Comparison of ENCODE assay signal across 8 cellular contexts in the genomic region with DNA sequence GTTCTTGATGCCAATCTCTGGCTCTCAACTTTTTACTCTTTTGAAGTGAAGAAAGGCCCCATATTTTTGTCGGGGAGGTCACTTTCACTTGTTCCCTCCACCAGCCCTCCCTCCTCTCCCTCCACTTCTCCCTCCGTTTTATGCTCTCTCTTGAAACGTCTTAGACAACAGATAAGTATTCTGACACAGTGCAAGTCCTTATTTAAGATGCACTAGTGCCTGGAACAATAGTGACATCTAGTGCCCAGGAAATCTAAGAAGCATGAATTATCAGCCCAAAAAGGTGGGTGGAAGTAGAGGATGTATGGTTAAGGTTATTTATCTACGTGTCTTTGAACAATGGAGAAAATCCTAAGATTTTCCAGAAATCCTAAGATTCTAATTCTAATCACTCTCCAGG. TPM values are rescaled to one million over a fixed set of nuclear protein-coding genes. Genes with fewer than 3 reads are reported as not detected.
DNase-seq lines count a peak whose midpoint lies in the region; ATAC-seq, FAIRE-seq and TF ChIP-seq lines count a peak whose summit lies in the region.

No MANE protein-coding gene starts in this region.

- H3K79me2 ChIP-seq in HepG2 (ENCODE audit: insufficient read depth, low read length) = no peaks in the 10 kb centered on the region

- peak; percentile 88 for ATAC-seq in central memory CD8-positive, alpha-beta T cell (replicated peaks; ENCODE audit: extremely low read depth, poor library complexity, severe bottlenecking)
- ATAC-seq in HepG2 = peak; percentile 68
- ATAC-seq in GM18858 (IDR thresholded peaks at IDR 0.05; ENCODE audit: unreplicated experiment) = no peak
- ATAC-seq in GM18502 (IDR thresholded peaks at IDR 0.05; ENCODE audit: poor library complexity, unreplicated experiment) = no peak

- DNase-seq in BJ (ENCODE audit: low read depth) (no peak), NCI-H526 treated with DMSO at 0.1 percent for 48 hours (lab: John Stamatoyannopoulos, UW) (peak; percentile 10), HepG2 (ENCODE audit: low spot score) (peak; percentile 53), vagina (ENCODE audit: extremely low spot score in 2 of 2) (no peak)
- peak in 1 of 2 donors; percentile 21 for DNase-seq in central memory CD8-positive, alpha-beta T cell (ENCODE audit: low spot score in 2 of 2)

- no peak overlapping the region for H3K4me3 ChIP-seq in BJ (ENCODE audit: low read depth, low read length)
- H3K4me3 ChIP-seq in HepG2 (replicated peaks in 1 of 3; ENCODE audit: insufficient read depth in 1 of 3, low read depth in 2 of 3, low read length in 3 of 3) = no peak overlapping the region
- no peak overlapping the region for H3K4me3 ChIP-seq in vagina

- H3K9me3 Mint-ChIP-seq in central memory CD8-positive, alpha-beta T cell = no peaks in the 10 kb centered on the region

- peaks cover 9% of the 10 kb centered on the region for H3K4me1 ChIP-seq in HepG2 (ENCODE audit: insufficient read depth, low read length)
- peaks cover 21% of the 10 kb centered on the region for H3K4me1 ChIP-seq in vagina

- intact Hi-C loops in HepG2 (cut with micrococcal nuclease; ENCODE audit: unreplicated experiment) = loop anchor here (2.0 kb wide), 2 partner anchors 75 to 83 kb away; a partner anchor contains a TSS
- intact Hi-C loops in vagina (cut with DNase I) = loop anchor here (5.0 kb wide), 1 partner anchor 76 kb away; a partner anchor contains a TSS

- POLR2A ChIA-PET in BJ (lab: Charles Lee) = no interaction called here
- POLR2A ChIA-PET in HepG2 (lab: Yijun Ruan, JAX) = no interaction called here

- H3K27ac ChIP-seq in HepG2 (ENCODE audit: extremely low read length, insufficient read depth, low read length) = no peak overlapping the region
- H3K27ac ChIP-seq in vagina = peak overlapping the region; percentile 33

- H3K9me3 ChIP-seq in HepG2 (ENCODE audit: low read length) (no peaks in the 10 kb centered on the region), vagina (no peaks in the 10 kb centered on the region)

- no peaks in the 10 kb centered on the region for H3K27me3 ChIP-seq in BJ (ENCODE audit: control insufficient read depth, insufficient read depth, low read length)
- H3K27me3 ChIP-seq in HepG2 (ENCODE audit: control insufficient read depth in 1 of 2, insufficient read depth in 2 of 2, low read length in 2 of 2) = no peaks in the 10 kb centered on the region
- H3K27me3 ChIP-seq in vagina = no peaks in the 10 kb centered on the region

- peak; percentile 63 for FAIRE-seq in HepG2 (lab: Jason Lieb, UNC)

- in situ Hi-C loops in HepG2 (cut with HindIII; ENCODE audit: extremely low pct_ligation_motif_present, low pct_unique_long_range_greater_than_20kb) = loop anchor here (5.0 kb wide), 1 partner anchor 76 kb away; a partner anchor contains a TSS

- H3K36me3 Mint-ChIP-seq in central memory CD8-positive, alpha-beta T cell (ENCODE audit: insufficient read depth) = peaks cover 54% of the 10 kb centered on the region

- H4K20me1 ChIP-seq in HepG2 (ENCODE audit: insufficient read depth, low read length) = no peaks in the 10 kb centered on the region

- H2AFZ ChIP-seq in HepG2 (ENCODE audit: low read length) = no peak overlapping the region

- TF ChIP-seq RAD21 in HepG2 (CRISPR knock-in tag; IDR thresholded peaks at IDR 0.05) = peak; percentile 49; the same call in 1 of the 2 replicates

- TF ChIP-seq CTCF in BJ (IDR thresholded peaks at IDR 0.05; ENCODE audit: insufficient read depth, low read depth, low read length) (peak; percentile 77), GM12872 (IDR thresholded peaks at IDR 0.05; ENCODE audit: insufficient read depth, low read depth, low read length) (peak; percentile 40; the same call in 1 of the 3 replicates), HepG2 (CRISPR knock-in tag; IDR thresholded peaks at IDR 0.05) (peak; percentile 77), vagina (IDR thresholded peaks at IDR 0.05) (peak in 2 of 3 experiments; percentile 45 to 51)

- H3K27ac Mint-ChIP-seq in central memory CD8-positive, alpha-beta T cell (ENCODE audit: low read depth) = no peak overlapping the region

- 80% methylated on average over 4 of the region's 4 CpGs for WGBS in HepG2 (ENCODE audit: low lambda C conversion rate)

- TF ChIP-seq EP300 in HepG2 (IDR thresholded peaks at IDR 0.05; ENCODE audit: low read depth in 2 of 2, low read length in 2 of 2) = no peak
- no peak for TF ChIP-seq EP300 in HepG2 (CRISPR knock-in tag; IDR thresholded peaks at IDR 0.05; ENCODE audit: borderline replicate concordance)

- H3K4me1 Mint-ChIP-seq in central memory CD8-positive, alpha-beta T cell = no peaks in the 10 kb centered on the region

- TF ChIP-seq POLR2A in HepG2 (IDR thresholded peaks at IDR 0.05; ENCODE audit: insufficient read depth in 1 of 2, low read depth in 2 of 2, low read length in 2 of 2) (no peak), vagina (IDR thresholded peaks at IDR 0.05) (no peak)

- H3K9ac ChIP-seq in HepG2 (ENCODE audit: insufficient read depth, low read depth, low read length) = no peak overlapping the region

- no peak overlapping the region for H3K4me3 Mint-ChIP-seq in central memory CD8-positive, alpha-beta T cell

- no TSS peak for BruUV-seq in HepG2 (replicated peaks; lab: Mats Ljungman, UMichigan)

- H3K36me3 ChIP-seq in BJ (ENCODE audit: control insufficient read depth, insufficient read depth, low read length) (peaks cover 7% of the 10 kb centered on the region), HepG2 (replicated peaks in 1 of 2; ENCODE audit: control insufficient read depth in 1 of 2, insufficient read depth in 2 of 2, low read length in 2 of 2) (peaks cover 19 to 59% of the 10 kb centered on the region in 2 experiments), vagina (peaks cover 0 to 75% of the 10 kb centered on the region in 2 donors)

- no peak overlapping the region for H3K4me2 ChIP-seq in HepG2 (ENCODE audit: low read depth, low read length)

- H3K27me3 Mint-ChIP-seq in central memory CD8-positive, alpha-beta T cell = no peaks in the 10 kb centered on the region

- CTCF ChIA-PET in BJ (lab: Yijun Ruan, JAX) (interaction anchor here (0.6 to 5.4 kb wide), 8 partner anchors 17 to 301 kb away, joined by 3 to 44 read pairs (median 4); a partner anchor contains a TSS), HepG2 (lab: Yijun Ruan, JAX; ENCODE audit: low intra/inter-chr PET ratio, low total read pairs) (interaction anchor here (0.9 to 2.4 kb wide), 4 partner anchors 76 to 374 kb away, joined by 3 to 16 read pairs (median 4); a partner anchor contains a TSS)

TF ChIP-seq in HepG2, 621 proteins besides CTCF, POLR2A, EP300 and RAD21 (continues in another document):
- no peak for TF ChIP-seq ZNF282 (IDR thresholded peaks at IDR 0.05; ENCODE audit: partially characterized antibody)

RNA-seq across cellular contexts. Expression of a gene that starts 17.9 kb away (rescaled TPM):
- polyA plus RNA-seq in BJ (2011; rRNA removed) = 68.5 and 96.5 TPM in 2 replicates
- polyA minus RNA-seq in BJ (2011; rRNA and poly(A)+ RNA removed) = 44.1 and 74.7 TPM in 2 replicates
- total RNA-seq in HepG2 (2016; rRNA removed; fragmentation: Illumina TruSeq; extraction: Trizol) = 99.8 and 104 TPM in 2 replicates
- total RNA-seq in HepG2 (2016; cell fraction: cytosol; rRNA removed; fragmentation: Illumina TruSeq; extraction: Trizol; ENCODE audit: low read depth) = 81.0 and 93.2 TPM in 2 replicates
- 98.8 and 104 TPM in 2 replicates for total RNA-seq in HepG2 (2016; cell fraction: insoluble cytoplasmic fraction; rRNA removed; fragmentation: Illumina TruSeq; extraction: Trizol)
- total RNA-seq in HepG2 (2016; cell fraction: membrane; rRNA removed; fragmentation: Illumina TruSeq; extraction: Trizol) = 49.2 and 54.2 TPM in 2 replicates
- total RNA-seq in HepG2 (2016; cell fraction: nucleus; rRNA removed; fragmentation: Illumina TruSeq; extraction: Trizol) = 61.4 and 77.1 TPM in 2 replicates
- polyA plus RNA-seq in HepG2 (2011; rRNA removed) = 90.8 and 99.8 TPM in 2 replicates
- 45.8 and 51.2 TPM in 2 replicates for polyA plus RNA-seq in HepG2 (2011; cell fraction: cytosol; rRNA removed)
- 207 and 252 TPM in 2 replicates for polyA plus RNA-seq in HepG2 (2011; cell fraction: nucleus; rRNA removed)
- 46.9 and 63.7 TPM in 2 replicates for polyA plus RNA-seq in HepG2 (2012)
- polyA plus RNA-seq in HepG2 (2016; cell fraction: cytosol; fragmentation: Illumina TruSeq; extraction: Trizol; ENCODE audit: low read depth) = 14.9 and 16.8 TPM in 2 replicates
- 128 and 134 TPM in 2 replicates for polyA plus RNA-seq in HepG2 (2016; cell fraction: insoluble cytoplasmic fraction; fragmentation: Illumina TruSeq; extraction: Trizol; ENCODE audit: low read depth)
- 28.8 and 29.0 TPM in 2 replicates for polyA plus RNA-seq in HepG2 (2016; cell fraction: membrane; fragmentation: Illumina TruSeq; extraction: Trizol; ENCODE audit: low read depth)
- polyA plus RNA-seq in HepG2 (2016; cell fraction: nucleus; fragmentation: Illumina TruSeq; extraction: Trizol; ENCODE audit: insufficient read depth, low read depth) = 203 and 213 TPM in 2 replicates
- 61.9 and 154 TPM in 2 replicates for polyA minus RNA-seq in HepG2 (2011; rRNA and poly(A)+ RNA removed; ENCODE audit: low replicate concordance)
- polyA minus RNA-seq in HepG2 (2011; cell fraction: cytosol; rRNA and poly(A)+ RNA removed) = 17.3 and 23.9 TPM in 2 replicates
- polyA minus RNA-seq in HepG2 (2011; cell fraction: nucleus; rRNA and poly(A)+ RNA removed) = 71.4 and 71.5 TPM in 2 replicates
- 70.5 TPM for total RNA-seq in vagina

RNA-seq across cellular contexts. Expression of a gene that starts 18.2 kb away (rescaled TPM):
- 29.7 and 35.3 TPM in 2 replicates for polyA plus RNA-seq in BJ (2011; rRNA removed)
- 51.8 and 79.4 TPM in 2 replicates for polyA minus RNA-seq in BJ (2011; rRNA and poly(A)+ RNA removed)
- total RNA-seq in HepG2 (2016; rRNA removed; fragmentation: Illumina TruSeq; extraction: Trizol) = 51.7 and 53.4 TPM in 2 replicates
- total RNA-seq in HepG2 (2016; cell fraction: cytosol; rRNA removed; fragmentation: Illumina TruSeq; extraction: Trizol; ENCODE audit: low read depth) = 19.0 and 20.1 TPM in 2 replicates
- total RNA-seq in HepG2 (2016; cell fraction: insoluble cytoplasmic fraction; rRNA removed; fragmentation: Illumina TruSeq; extraction: Trizol) = 53.8 and 54.3 TPM in 2 replicates
- total RNA-seq in HepG2 (2016; cell fraction: membrane; rRNA removed; fragmentation: Illumina TruSeq; extraction: Trizol) = 36.2 and 36.7 TPM in 2 replicates
- total RNA-seq in HepG2 (2016; cell fraction: nucleus; rRNA removed; fragmentation: Illumina TruSeq; extraction: Trizol) = 57.5 and 60.4 TPM in 2 replicates
- 47.9 and 61.0 TPM in 2 replicates for polyA plus RNA-seq in HepG2 (2011; rRNA removed)
- 26.9 and 41.0 TPM in 2 replicates for polyA plus RNA-seq in HepG2 (2011; cell fraction: cytosol; rRNA removed)
- polyA plus RNA-seq in HepG2 (2011; cell fraction: nucleus; rRNA removed) = 39.4 and 42.0 TPM in 2 replicates
- 27.1 and 34.3 TPM in 2 replicates for polyA plus RNA-seq in HepG2 (2012)
- 3.4 and 3.7 TPM in 2 replicates for polyA plus RNA-seq in HepG2 (2016; cell fraction: cytosol; fragmentation: Illumina TruSeq; extraction: Trizol; ENCODE audit: low read depth)
- 43.2 and 52.1 TPM in 2 replicates for polyA plus RNA-seq in HepG2 (2016; cell fraction: insoluble cytoplasmic fraction; fragmentation: Illumina TruSeq; extraction: Trizol; ENCODE audit: low read depth)
- 13.3 and 17.1 TPM in 2 replicates for polyA plus RNA-seq in HepG2 (2016; cell fraction: membrane; fragmentation: Illumina TruSeq; extraction: Trizol; ENCODE audit: low read depth)
- polyA plus RNA-seq in HepG2 (2016; cell fraction: nucleus; fragmentation: Illumina TruSeq; extraction: Trizol; ENCODE audit: insufficient read depth, low read depth) = 51.5 and 57.9 TPM in 2 replicates
- polyA minus RNA-seq in HepG2 (2011; rRNA and poly(A)+ RNA removed; ENCODE audit: low replicate concordance) = 45.2 and 96.4 TPM in 2 replicates
- polyA minus RNA-seq in HepG2 (2011; cell fraction: cytosol; rRNA and poly(A)+ RNA removed) = 68.9 and 72.7 TPM in 2 replicates
- 128 and 149 TPM in 2 replicates for polyA minus RNA-seq in HepG2 (2011; cell fraction: nucleus; rRNA and poly(A)+ RNA removed)
- 37.6 TPM for total RNA-seq in vagina

Comparison
In these comparisons a context has a peak if more than half of its experiments do, and no peak if none do; other contexts are left out.
1. DNase-seq: peak in NCI-H526 treated with DMSO at 0.1 percent for 48 hours (single experiment) and HepG2 (single experiment); none in BJ (single experiment) and vagina (0 of 2).
2. ATAC-seq: peak in central memory CD8-positive, alpha-beta T cell (single experiment) and HepG2 (single experiment); none in GM18858 (single experiment) and GM18502 (single experiment).
3. Peak in every context shown above with its lines, with median percentiles within 50 percentile points of each other: CTCF ChIP-seq.